In genomic region chr12:116125981-116126566, GRCh38 we compare ENCODE assay signal across 12 cellular contexts.
DNase-seq lines count a peak whose midpoint lies in the region; ATAC-seq and TF ChIP-seq lines count a peak whose summit lies in the region.
"Had no signal": no experiment of that assay in that cellular context is flagged by ENCODE, and none has a peak within 500 bp of the region (broad histone marks: within the 10 kb centered on the region; RNA-seq: fewer than 3 reads in every experiment).

No MANE protein-coding gene starts in this region.

- H3K27me3 ChIP-seq in OCI-LY3 (ENCODE audit: low read depth, low read length): no peaks in the 10 kb centered on the region
- H3K27me3 ChIP-seq in psoas muscle (ENCODE audit: insufficient read depth in 3 of 3, low read length in 2 of 3): no peaks in the 10 kb centered on the region
- H3K27me3 ChIP-seq: pancreas had no signal

- intact Hi-C loops in psoas muscle (cut with DNase I): no loop called here
- intact Hi-C loops in activated CD4-positive, alpha-beta memory T cell treated with anti-CD3 and anti-CD28 coated beads for 36 hours (cut with micrococcal nuclease): no loop called here

- POLR2A ChIA-PET in activated CD4-positive, alpha-beta memory T cell treated with anti-CD3 and anti-CD28 coated beads for 36 hours (lab: Charles Lee): no interaction called here

- peak in 1 of 4 donors; percentile 33 for ATAC-seq in psoas muscle
- ATAC-seq: activated T-cell treated with anti-CD3 and anti-CD28 coated beads, Interleukin-2, amount 50 U/mL, for 72 hours had no signal

- H3K4me1 ChIP-seq in OCI-LY3 (ENCODE audit: low read length): peaks cover 73% of the 10 kb centered on the region
- peaks cover 91% of the 10 kb centered on the region for H3K4me1 ChIP-seq in psoas muscle

- DNase-seq in NOMO-1 (lab: John Stamatoyannopoulos, UW; ENCODE audit: unreplicated experiment in 2 of 2) (peak; percentile 29 to 42), NOMO-1 treated with dmso at 0.1 percent for 144 hours (lab: John Stamatoyannopoulos, UW; ENCODE audit: unreplicated experiment) (no peak), fibroblast of peridontal ligament (ENCODE audit: extremely low read depth) (peak; percentile 57), psoas muscle (no peak)
- no peak for DNase-seq in effector CD4-positive, alpha-beta T cell
- no peak for DNase-seq in activated CD4-positive, alpha-beta memory T cell treated with anti-CD3 and anti-CD28 coated beads for 36 hours
- DNase-seq in activated CD8-positive, alpha-beta memory T cell treated with anti-CD3 and anti-CD28 coated beads for 24 hours: no peak
- DNase-seq: activated CD4-positive, alpha-beta T cell treated with anti-CD3 and anti-CD28 coated beads for 48 hours; activated T-cell treated with anti-CD3 and anti-CD28 coated beads, Interleukin-2, amount 50 U/mL, for 72 hours; NCI-H1417; pancreas had no signal

- H3K27ac ChIP-seq in OCI-LY3 (ENCODE audit: low read length) (peak overlapping the region; percentile 97), psoas muscle (peak overlapping the region; percentile 11)
- H3K27ac ChIP-seq: pancreas had no signal

- H3K36me3 Mint-ChIP-seq in activated CD4-positive, alpha-beta memory T cell treated with anti-CD3 and anti-CD28 coated beads for 36 hours: no peaks in the 10 kb centered on the region

- H3K27me3 Mint-ChIP-seq in activated CD4-positive, alpha-beta memory T cell treated with anti-CD3 and anti-CD28 coated beads for 36 hours: no peaks in the 10 kb centered on the region

- no peaks in the 10 kb centered on the region for H3K36me3 ChIP-seq in OCI-LY3 (replicated peaks; ENCODE audit: low read depth, low read length)
- H3K36me3 ChIP-seq in psoas muscle (ENCODE audit: insufficient read depth in 1 of 2, low read depth in 1 of 2): no peaks in the 10 kb centered on the region
- H3K36me3 ChIP-seq: pancreas had no signal

- H3K9me3 ChIP-seq in OCI-LY3 (ENCODE audit: insufficient read depth, low read length): no peaks in the 10 kb centered on the region
- no peaks in the 10 kb centered on the region for H3K9me3 ChIP-seq in psoas muscle
- H3K9me3 ChIP-seq: pancreas had no signal

- 55 to 75% (median 58%) methylated on average over 4 of the region's 4 CpGs for WGBS in psoas muscle, 3 donors

- H3K4me3 Mint-ChIP-seq in activated CD4-positive, alpha-beta memory T cell treated with anti-CD3 and anti-CD28 coated beads for 36 hours: no peak overlapping the region
- H3K4me3 Mint-ChIP-seq: activated T-cell treated with anti-CD3 and anti-CD28 coated beads, Interleukin-2, amount 50 U/mL, for 72 hours had no signal

- H2AFZ ChIP-seq in OCI-LY3 (ENCODE audit: low read depth, low read length): no peak overlapping the region

- H3K9ac ChIP-seq in OCI-LY3 (ENCODE audit: low read length): no peak overlapping the region; the same call in 1 of the 2 replicates

- no peaks in the 10 kb centered on the region for H3K9me3 Mint-ChIP-seq in activated CD4-positive, alpha-beta memory T cell treated with anti-CD3 and anti-CD28 coated beads for 36 hours
- H3K9me3 Mint-ChIP-seq: activated T-cell treated with anti-CD3 and anti-CD28 coated beads, Interleukin-2, amount 50 U/mL, for 72 hours had no signal

- no peak overlapping the region for H3K4me3 ChIP-seq in OCI-LY3 (ENCODE audit: low read length)
- no peak overlapping the region for H3K4me3 ChIP-seq in psoas muscle
- H3K4me3 ChIP-seq: pancreas had no signal

- TF ChIP-seq CTCF in OCI-LY3 (IDR thresholded peaks at IDR 0.05; ENCODE audit: low read depth, low read length) (no peak), psoas muscle (IDR thresholded peaks at IDR 0.05) (no peak)

- H3K4me1 Mint-ChIP-seq in activated CD4-positive, alpha-beta memory T cell treated with anti-CD3 and anti-CD28 coated beads for 36 hours (ENCODE audit: low read depth): peaks cover 68% of the 10 kb centered on the region

- H4K20me1 ChIP-seq in OCI-LY3 (ENCODE audit: insufficient read depth, low read length): peaks cover 5% of the 10 kb centered on the region

- H3K27ac Mint-ChIP-seq in activated CD4-positive, alpha-beta memory T cell treated with anti-CD3 and anti-CD28 coated beads for 36 hours: no peak overlapping the region
- H3K27ac Mint-ChIP-seq: activated T-cell treated with anti-CD3 and anti-CD28 coated beads, Interleukin-2, amount 50 U/mL, for 72 hours had no signal

- CTCF ChIA-PET in activated CD4-positive, alpha-beta memory T cell treated with anti-CD3 and anti-CD28 coated beads for 36 hours (lab: Charles Lee): no interaction called here

- H3K79me2 ChIP-seq in OCI-LY3 (ENCODE audit: low read length): peaks cover 92% of the 10 kb centered on the region

- H3K4me2 ChIP-seq in OCI-LY3 (ENCODE audit: low read length): peak overlapping the region; percentile 86

Comparison
In these comparisons a context has a peak if more than half of its experiments do, and no peak if none do; other contexts are left out.
1. DNase-seq: peak in NOMO-1 (2 of 2) and fibroblast of peridontal ligament (single experiment); none in NOMO-1 treated with dmso at 0.1 percent for 144 hours (single experiment), psoas muscle (0 of 2), effector CD4-positive, alpha-beta T cell (single experiment), activated CD4-positive, alpha-beta memory T cell treated with anti-CD3 and anti-CD28 coated beads for 36 hours (single experiment) and activated CD8-positive, alpha-beta memory T cell treated with anti-CD3 and anti-CD28 coated beads for 24 hours (single experiment).